ENCODE assay signal across 22 cellular contexts in genomic region chr2:45396671-45397070, GRCh38.
DNase-seq lines count a peak whose midpoint lies in the region; ATAC-seq and TF ChIP-seq lines count a peak whose summit lies in the region.
"Had no signal": no experiment of that assay in that cellular context is flagged by ENCODE, and none has a peak within 500 bp of the region (broad histone marks: within the 10 kb centered on the region; RNA-seq: fewer than 3 reads in every experiment).

No MANE protein-coding gene starts in this region.

- no peak for ATAC-seq in GM23338
- ATAC-seq: T-cell had no signal

- no peaks in the 10 kb centered on the region for H3K9me2 ChIP-seq in GM23338 (ENCODE audit: insufficient read depth)

- H3K36me3 Mint-ChIP-seq in GM23338 (ENCODE audit: low read depth), result no peaks in the 10 kb centered on the region
- peaks cover 21% of the 10 kb centered on the region for H3K36me3 Mint-ChIP-seq in activated CD4-positive, alpha-beta memory T cell treated with anti-CD3 and anti-CD28 coated beads for 36 hours

- no peaks in the 10 kb centered on the region for H3K9me3 ChIP-seq in adipocyte (ENCODE audit: control insufficient read depth, low read length)
- H3K9me3 ChIP-seq: MG63 had no signal

- peaks cover 60% of the 10 kb centered on the region for H3K4me1 Mint-ChIP-seq in GM23338
- H3K4me1 Mint-ChIP-seq in activated CD4-positive, alpha-beta memory T cell treated with anti-CD3 and anti-CD28 coated beads for 36 hours (ENCODE audit: low read depth), result no peaks in the 10 kb centered on the region
- H3K4me1 Mint-ChIP-seq: B cell, T-cell had no signal

- DNase-seq in GM23338 (ENCODE audit: low spot score) (no peak), LHCN-M2 (ENCODE audit: low read depth) (peak; percentile 21), adipocyte (ENCODE audit: low read depth) (peak; percentile 34), iris pigment epithelial cell (ENCODE audit: low read depth) (peak; percentile 33), activated gamma-delta T cell treated with Interleukin-2 at 50 U/mL for 16 hours (no peak), AML-193 (lab: John Stamatoyannopoulos, UW) (no peak)
- DNase-seq in activated CD4-positive, alpha-beta memory T cell treated with anti-CD3 and anti-CD28 coated beads for 36 hours, result no peak
- DNase-seq: HCEC 1CT, Kasumi-1, MG63, NCI-H187, NCI-H2171, NCI-H345, NCI-H524, NCI-H82, PC-9, SHP77 treated with DMSO at 0.1 percent for 48 hours, T-cell had no signal

- no peak overlapping the region for H3K4me3 Mint-ChIP-seq in GM23338
- H3K4me3 Mint-ChIP-seq in activated CD4-positive, alpha-beta memory T cell treated with anti-CD3 and anti-CD28 coated beads for 36 hours, result no peak overlapping the region
- H3K4me3 Mint-ChIP-seq: B cell, CD14-positive monocyte, IgD-negative memory B cell, T-cell had no signal

- H3K27ac Mint-ChIP-seq in GM23338, result no peak overlapping the region
- no peak overlapping the region for H3K27ac Mint-ChIP-seq in activated CD4-positive, alpha-beta memory T cell treated with anti-CD3 and anti-CD28 coated beads for 36 hours
- H3K27ac Mint-ChIP-seq: B cell, CD14-positive monocyte, IgD-negative memory B cell, T-cell had no signal

- no peaks in the 10 kb centered on the region for H3K79me2 ChIP-seq in GM23338 (replicated peaks; ENCODE audit: insufficient read depth)

- no peak overlapping the region for H2AFZ ChIP-seq in GM23338
- H2AFZ ChIP-seq: PC-9 had no signal

- H3K4me3 ChIP-seq in GM23338 (no peak overlapping the region), adipocyte (ENCODE audit: low read length) (no peak overlapping the region)
- H3K4me3 ChIP-seq: MG63, PC-9 had no signal

- no peaks in the 10 kb centered on the region for H3K36me3 ChIP-seq in GM23338 (ENCODE audit: insufficient read depth)
- H3K36me3 ChIP-seq in adipocyte (ENCODE audit: control insufficient read depth, insufficient read depth, low read length, severe bottlenecking), result no peaks in the 10 kb centered on the region

- 0 out of 2 replicates have a peak overlapping the region, but pooled peaks have one; percentile 20 for H3K27ac ChIP-seq in GM23338 (ENCODE audit: low read depth)
- H3K27ac ChIP-seq: PC-9, RWPE1 had no signal

- no peak for TF ChIP-seq CTCF in GM23338 (conservative IDR thresholded peaks at IDR 0.05; ENCODE audit: low read depth in 2 of 2)

- no peak overlapping the region for H3K4me2 ChIP-seq in GM23338
- H3K4me2 ChIP-seq: PC-9 had no signal

- H3K27me3 Mint-ChIP-seq in GM23338 (ENCODE audit: insufficient read depth, low read depth, poor library complexity), result peaks cover 2% of the 10 kb centered on the region
- no peaks in the 10 kb centered on the region for H3K27me3 Mint-ChIP-seq in activated CD4-positive, alpha-beta memory T cell treated with anti-CD3 and anti-CD28 coated beads for 36 hours
- H3K27me3 Mint-ChIP-seq: B cell, IgD-negative memory B cell, T-cell had no signal

- no peaks in the 10 kb centered on the region for H3K9me3 Mint-ChIP-seq in GM23338
- no peaks in the 10 kb centered on the region for H3K9me3 Mint-ChIP-seq in activated CD4-positive, alpha-beta memory T cell treated with anti-CD3 and anti-CD28 coated beads for 36 hours
- H3K9me3 Mint-ChIP-seq: CD14-positive monocyte, IgD-negative memory B cell, T-cell had no signal

- POLR2A ChIA-PET in activated CD4-positive, alpha-beta memory T cell treated with anti-CD3 and anti-CD28 coated beads for 36 hours (lab: Charles Lee), result no interaction called here

- H3K9ac ChIP-seq in adipocyte (ENCODE audit: low read length), result no peak overlapping the region

- H4K20me1 ChIP-seq in GM23338 (replicated peaks; ENCODE audit: insufficient read depth), result no peaks in the 10 kb centered on the region

- peaks cover 48% of the 10 kb centered on the region for H3K4me1 ChIP-seq in GM23338 (ENCODE audit: insufficient read depth)
- H3K4me1 ChIP-seq in adipocyte (ENCODE audit: control insufficient read depth, insufficient read depth, low read length), result no peaks in the 10 kb centered on the region

- H3K27me3 ChIP-seq in GM23338 (ENCODE audit: insufficient read depth) (no peaks in the 10 kb centered on the region), adipocyte (replicated peaks; ENCODE audit: control insufficient read depth, insufficient read depth, low read length) (no peaks in the 10 kb centered on the region)
- H3K27me3 ChIP-seq: MG63 had no signal

- CTCF ChIA-PET in activated CD4-positive, alpha-beta memory T cell treated with anti-CD3 and anti-CD28 coated beads for 36 hours (lab: Charles Lee), result no interaction called here

- intact Hi-C loops in activated CD4-positive, alpha-beta memory T cell treated with anti-CD3 and anti-CD28 coated beads for 36 hours (cut with micrococcal nuclease), result no loop called here

- no peaks in the 10 kb centered on the region for H3F3A ChIP-seq in GM23338 (replicated peaks; ENCODE audit: low read depth)

TF ChIP-seq in GM23338, 12 proteins besides CTCF, POLR2A, EP300 and RAD21 (continues in another document):
- no peak for TF ChIP-seq ZNF462 (CRISPR knock-in tag; IDR thresholded peaks at IDR 0.05)
- no peak for TF ChIP-seq NANOG (IDR thresholded peaks at IDR 0.05; ENCODE audit: borderline replicate concordance)
- no peak for TF ChIP-seq ETS1 (IDR thresholded peaks at IDR 0.05)
- TF ChIP-seq EZH2phosphoT487 (IDR thresholded peaks at IDR 0.05; ENCODE audit: unreplicated experiment), result no peak
- TF ChIP-seq CREB1 (CRISPR knock-in tag; IDR thresholded peaks at IDR 0.05; ENCODE audit: low read depth), result no peak

Comparison
In these comparisons a context has a peak if more than half of its experiments do, and no peak if none do; other contexts are left out.
1. DNase-seq: peak in LHCN-M2 (single experiment), adipocyte (single experiment) and iris pigment epithelial cell (single experiment); none in GM23338 (single experiment), activated gamma-delta T cell treated with Interleukin-2 at 50 U/mL for 16 hours (single experiment), activated CD4-positive, alpha-beta memory T cell treated with anti-CD3 and anti-CD28 coated beads for 36 hours (single experiment) and AML-193 (0 of 2).